8 cellular contexts compared by ENCODE assay signal in the genomic region with DNA sequence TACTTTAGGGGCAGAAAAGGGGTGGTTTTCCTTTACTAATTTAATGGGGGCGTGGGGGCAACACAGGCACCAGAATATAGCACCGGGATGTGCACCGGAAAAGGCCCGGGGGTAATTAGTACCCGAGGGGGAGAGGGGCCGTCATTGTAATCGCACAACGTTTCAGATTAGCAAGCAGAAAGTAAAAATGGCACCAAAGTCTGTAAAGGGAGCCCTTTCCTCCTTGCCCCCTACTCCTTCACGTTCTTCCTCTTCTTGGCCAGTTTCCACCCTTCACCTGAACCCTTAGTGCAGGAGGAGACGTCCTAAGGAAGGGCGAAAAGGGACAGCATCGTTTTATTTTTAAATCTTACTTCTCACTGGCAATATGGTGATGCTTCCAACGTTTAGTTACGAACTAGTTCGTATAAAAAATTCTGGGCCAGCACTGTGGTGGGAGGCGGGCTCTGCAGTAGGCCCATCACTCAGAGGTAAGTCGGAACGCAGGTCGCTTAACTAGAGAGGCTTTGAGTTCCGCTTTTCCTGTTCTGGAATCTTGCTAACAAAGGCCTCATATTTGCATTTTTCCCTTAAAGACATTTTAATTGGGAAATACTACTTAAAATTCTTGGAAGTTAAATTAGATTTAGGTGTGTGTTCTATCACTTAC. TPM values are rescaled to one million over a fixed set of nuclear protein-coding genes. Genes with fewer than 3 reads are reported as not detected.
DNase-seq lines count a peak whose midpoint lies in the region; ATAC-seq and TF ChIP-seq lines count a peak whose summit lies in the region.

No MANE protein-coding gene starts in this region.

- H3K27me3 ChIP-seq in kidney epithelial cell (ENCODE audit: control insufficient read depth, insufficient read depth, low read length) = no peaks in the 10 kb centered on the region
- no peaks in the 10 kb centered on the region for H3K27me3 ChIP-seq in tibial nerve

- 50 to 53% methylated on average over 20 of the region's 20 CpGs for WGBS in tibial nerve, 2 donors

- no peaks in the 10 kb centered on the region for H3K27me3 Mint-ChIP-seq in activated T-cell treated with anti-CD3 and anti-CD28 coated beads, Interleukin-2, amount 50 U/mL, for 24 hours
- H3K27me3 Mint-ChIP-seq in activated naive CD8-positive, alpha-beta T cell treated with anti-CD3 and anti-CD28 coated beads for 36 hours = no peaks in the 10 kb centered on the region

- peaks cover 64% of the 10 kb centered on the region for H3K4me1 Mint-ChIP-seq in activated T-cell treated with anti-CD3 and anti-CD28 coated beads, Interleukin-2, amount 50 U/mL, for 24 hours (ENCODE audit: low read depth)
- peaks cover 43% of the 10 kb centered on the region for H3K4me1 Mint-ChIP-seq in activated naive CD8-positive, alpha-beta T cell treated with anti-CD3 and anti-CD28 coated beads for 36 hours

- no peaks in the 10 kb centered on the region for H3K36me3 ChIP-seq in kidney epithelial cell (ENCODE audit: control insufficient read depth, insufficient read depth, low read length)
- no peaks in the 10 kb centered on the region for H3K36me3 ChIP-seq in tibial nerve

- H3K4me3 Mint-ChIP-seq in activated T-cell treated with anti-CD3 and anti-CD28 coated beads, Interleukin-2, amount 50 U/mL, for 24 hours = peak overlapping the region; percentile 83
- H3K4me3 Mint-ChIP-seq in activated naive CD8-positive, alpha-beta T cell treated with anti-CD3 and anti-CD28 coated beads for 36 hours = peak overlapping the region; percentile 90

- no peaks in the 10 kb centered on the region for H3K9me3 Mint-ChIP-seq in activated T-cell treated with anti-CD3 and anti-CD28 coated beads, Interleukin-2, amount 50 U/mL, for 24 hours
- no peaks in the 10 kb centered on the region for H3K9me3 Mint-ChIP-seq in activated naive CD8-positive, alpha-beta T cell treated with anti-CD3 and anti-CD28 coated beads for 36 hours

- H3K36me3 Mint-ChIP-seq in activated T-cell treated with anti-CD3 and anti-CD28 coated beads, Interleukin-2, amount 50 U/mL, for 24 hours (ENCODE audit: low read depth) = peaks cover 25% of the 10 kb centered on the region
- peaks cover 28% of the 10 kb centered on the region for H3K36me3 Mint-ChIP-seq in activated naive CD8-positive, alpha-beta T cell treated with anti-CD3 and anti-CD28 coated beads for 36 hours

- peak overlapping the region; percentile 97 for H3K4me3 ChIP-seq in kidney epithelial cell (ENCODE audit: low read depth, low read length)
- peak overlapping the region; percentile 68 to 97 (median 88) for H3K4me3 ChIP-seq in tibial nerve

- H3K4me1 ChIP-seq in tibial nerve = peaks cover 0 to 53% (median 10%) of the 10 kb centered on the region in 4 donors

- H3K27ac Mint-ChIP-seq in activated T-cell treated with anti-CD3 and anti-CD28 coated beads, Interleukin-2, amount 50 U/mL, for 24 hours = peak overlapping the region; percentile 93
- peak overlapping the region; percentile 92 for H3K27ac Mint-ChIP-seq in activated naive CD8-positive, alpha-beta T cell treated with anti-CD3 and anti-CD28 coated beads for 36 hours

- DNase-seq in activated T-cell treated with anti-CD3 and anti-CD28 coated beads, Interleukin-2, amount 50 U/mL, for 24 hours = no peak
- no peak for DNase-seq in activated T-cell treated with anti-CD3 and anti-CD28 coated beads for 4 hours
- no peak for DNase-seq in activated naive CD8-positive, alpha-beta T cell treated with anti-CD3 and anti-CD28 coated beads for 36 hours
- DNase-seq in kidney epithelial cell (ENCODE audit: low read depth) = no peak
- DNase-seq in tibial nerve (ENCODE audit: low spot score in 2 of 2) = no peak
- DNase-seq in NCI-H446 treated with DMSO at 0.1 percent for 48 hours (lab: John Stamatoyannopoulos, UW) = no peak
- no peak for DNase-seq in stimulated activated CD4-positive, alpha-beta T cell treated with anti-CD3 and anti-CD28 coated beads, Interleukin-2, amount 100 ng/mL, for 24 hours

- no peak for TF ChIP-seq POLR2A in tibial nerve (IDR thresholded peaks at IDR 0.05)

- H3K27ac ChIP-seq in tibial nerve = peak overlapping the region; percentile 88 to 98 (median 96)

- TF ChIP-seq EP300 in tibial nerve (IDR thresholded peaks at IDR 0.05) = no peak

- ATAC-seq in HG03432 (IDR thresholded peaks at IDR 0.05; ENCODE audit: unreplicated experiment) = no peak

- H3K9me3 ChIP-seq in tibial nerve = no peaks in the 10 kb centered on the region

- TF ChIP-seq CTCF in kidney epithelial cell (IDR thresholded peaks at IDR 0.05; ENCODE audit: insufficient read depth, low read length, poor library complexity, severe bottlenecking) (no peak), tibial nerve (IDR thresholded peaks at IDR 0.05) (no peak)

RNA-seq across cellular contexts. Expression of a gene that starts 0.8 kb away (rescaled TPM):
- 10 to 100 TPM; 34.7 to 41.9 TPM for total RNA-seq in activated naive CD8-positive, alpha-beta T cell treated with anti-CD3 and anti-CD28 coated beads for 36 hours
- total RNA-seq in kidney epithelial cell (3.3 and 3.6 TPM in 2 replicates), tibial nerve (10 to 100 TPM; 26.7 to 47.4 (median 37.8) TPM)
